In the genomic region with DNA sequence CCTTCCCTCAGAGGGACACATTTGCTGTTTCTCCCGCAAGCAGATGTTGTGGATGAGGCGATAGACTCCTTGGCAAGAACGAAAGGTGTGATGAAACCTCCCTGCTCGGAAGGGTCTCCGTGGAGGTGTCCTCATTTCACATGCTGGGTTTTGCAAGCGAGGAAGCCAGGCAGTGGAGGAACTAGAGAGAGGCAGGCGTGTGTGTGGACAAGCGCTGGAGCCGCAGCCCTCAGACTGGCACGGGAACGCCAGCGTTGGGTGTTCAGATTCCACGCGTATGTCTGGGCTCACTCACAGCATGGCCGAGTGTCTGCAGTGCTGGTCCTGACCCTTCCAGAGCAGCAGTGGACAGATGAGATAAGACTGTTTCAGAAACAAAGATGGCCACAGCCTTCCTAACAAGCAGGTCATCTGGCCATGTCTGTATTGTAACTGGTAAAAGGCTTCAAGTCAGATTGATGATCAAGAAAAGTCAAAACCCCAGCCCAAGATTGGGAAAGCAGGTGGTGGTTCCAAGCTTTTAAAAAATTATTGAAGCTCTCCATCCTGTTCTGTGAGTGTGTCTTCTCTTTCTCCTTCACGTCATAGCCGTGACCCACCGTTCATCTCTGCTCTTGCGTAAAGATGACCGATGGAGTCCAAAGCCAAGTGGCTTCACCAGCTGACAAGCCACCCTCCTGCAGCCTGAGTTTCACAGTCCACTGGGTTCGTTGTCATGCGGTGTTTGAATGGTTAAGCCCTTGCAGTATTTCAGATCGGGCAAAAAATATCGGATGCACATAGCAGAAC, we compare ENCODE assay signal across 1 cellular context.
TF ChIP-seq lines count a peak whose summit lies in the region.

No MANE protein-coding gene starts in this region.

TF ChIP-seq in GM12878, 131 proteins besides CTCF, POLR2A, EP300 and RAD21:
- TF ChIP-seq SIX5 (IDR thresholded peaks at IDR 0.05; ENCODE audit: low read depth, low read length, severe bottlenecking) (no peak), SPI1 (IDR thresholded peaks at IDR 0.05; ENCODE audit: borderline replicate concordance, insufficient read depth, low read depth, low read length) (no peak), PAX8 (IDR thresholded peaks at IDR 0.05) (no peak)
- TF ChIP-seq, protein P1, sequence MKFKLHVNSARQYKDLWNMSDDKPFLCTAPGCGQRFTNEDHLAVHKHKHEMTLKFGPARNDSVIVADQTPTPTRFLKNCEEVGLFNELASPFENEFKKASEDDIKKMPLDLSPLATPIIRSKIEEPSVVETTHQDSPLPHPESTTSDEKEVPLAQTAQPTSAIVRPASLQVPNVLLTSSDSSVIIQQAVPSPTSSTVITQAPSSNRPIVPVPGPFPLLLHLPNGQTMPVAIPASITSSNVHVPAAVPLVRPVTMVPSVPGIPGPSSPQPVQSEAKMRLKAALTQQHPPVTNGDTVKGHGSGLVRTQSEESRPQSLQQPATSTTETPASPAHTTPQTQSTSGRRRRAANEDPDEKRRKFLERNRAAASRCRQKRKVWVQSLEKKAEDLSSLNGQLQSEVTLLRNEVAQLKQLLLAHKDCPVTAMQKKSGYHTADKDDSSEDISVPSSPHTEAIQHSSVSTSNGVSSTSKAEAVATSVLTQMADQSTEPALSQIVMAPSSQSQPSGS (IDR thresholded peaks at IDR 0.05; ENCODE audit: low read length): no peak
- TF ChIP-seq, protein P2, sequence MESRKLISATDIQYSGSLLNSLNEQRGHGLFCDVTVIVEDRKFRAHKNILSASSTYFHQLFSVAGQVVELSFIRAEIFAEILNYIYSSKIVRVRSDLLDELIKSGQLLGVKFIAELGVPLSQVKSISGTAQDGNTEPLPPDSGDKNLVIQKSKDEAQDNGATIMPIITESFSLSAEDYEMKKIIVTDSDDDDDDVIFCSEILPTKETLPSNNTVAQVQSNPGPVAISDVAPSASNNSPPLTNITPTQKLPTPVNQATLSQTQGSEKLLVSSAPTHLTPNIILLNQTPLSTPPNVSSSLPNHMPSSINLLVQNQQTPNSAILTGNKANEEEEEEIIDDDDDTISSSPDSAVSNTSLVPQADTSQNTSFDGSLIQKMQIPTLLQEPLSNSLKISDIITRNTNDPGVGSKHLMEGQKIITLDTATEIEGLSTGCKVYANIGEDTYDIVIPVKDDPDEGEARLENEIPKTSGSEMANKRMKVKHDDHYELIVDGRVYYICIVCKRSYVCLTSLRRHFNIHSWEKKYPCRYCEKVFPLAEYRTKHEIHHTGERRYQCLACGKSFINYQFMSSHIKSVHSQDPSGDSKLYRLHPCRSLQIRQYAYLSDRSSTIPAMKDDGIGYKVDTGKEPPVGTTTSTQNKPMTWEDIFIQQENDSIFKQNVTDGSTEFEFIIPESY (IDR thresholded peaks at IDR 0.05): no peak
- TF ChIP-seq, protein P3, sequence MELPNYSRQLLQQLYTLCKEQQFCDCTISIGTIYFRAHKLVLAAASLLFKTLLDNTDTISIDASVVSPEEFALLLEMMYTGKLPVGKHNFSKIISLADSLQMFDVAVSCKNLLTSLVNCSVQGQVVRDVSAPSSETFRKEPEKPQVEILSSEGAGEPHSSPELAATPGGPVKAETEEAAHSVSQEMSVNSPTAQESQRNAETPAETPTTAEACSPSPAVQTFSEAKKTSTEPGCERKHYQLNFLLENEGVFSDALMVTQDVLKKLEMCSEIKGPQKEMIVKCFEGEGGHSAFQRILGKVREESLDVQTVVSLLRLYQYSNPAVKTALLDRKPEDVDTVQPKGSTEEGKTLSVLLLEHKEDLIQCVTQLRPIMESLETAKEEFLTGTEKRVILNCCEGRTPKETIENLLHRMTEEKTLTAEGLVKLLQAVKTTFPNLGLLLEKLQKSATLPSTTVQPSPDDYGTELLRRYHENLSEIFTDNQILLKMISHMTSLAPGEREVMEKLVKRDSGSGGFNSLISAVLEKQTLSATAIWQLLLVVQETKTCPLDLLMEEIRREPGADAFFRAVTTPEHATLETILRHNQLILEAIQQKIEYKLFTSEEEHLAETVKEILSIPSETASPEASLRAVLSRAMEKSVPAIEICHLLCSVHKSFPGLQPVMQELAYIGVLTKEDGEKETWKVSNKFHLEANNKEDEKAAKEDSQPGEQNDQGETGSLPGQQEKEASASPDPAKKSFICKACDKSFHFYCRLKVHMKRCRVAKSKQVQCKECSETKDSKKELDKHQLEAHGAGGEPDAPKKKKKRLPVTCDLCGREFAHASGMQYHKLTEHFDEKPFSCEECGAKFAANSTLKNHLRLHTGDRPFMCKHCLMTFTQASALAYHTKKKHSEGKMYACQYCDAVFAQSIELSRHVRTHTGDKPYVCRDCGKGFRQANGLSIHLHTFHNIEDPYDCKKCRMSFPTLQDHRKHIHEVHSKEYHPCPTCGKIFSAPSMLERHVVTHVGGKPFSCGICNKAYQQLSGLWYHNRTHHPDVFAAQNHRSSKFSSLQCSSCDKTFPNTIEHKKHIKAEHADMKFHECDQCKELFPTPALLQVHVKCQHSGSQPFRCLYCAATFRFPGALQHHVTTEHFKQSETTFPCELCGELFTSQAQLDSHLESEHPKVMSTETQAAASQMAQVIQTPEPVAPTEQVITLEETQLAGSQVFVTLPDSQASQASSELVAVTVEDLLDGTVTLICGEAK (IDR thresholded peaks at IDR 0.05; ENCODE audit: borderline replicate concordance): no peak
